In genomic region chr6:46325561-46326525, GRCh38 we compare ENCODE assay signal across 9 cellular contexts.
A peak's percentile ranks its signal among the peaks of the same experiment; 100 is the strongest.
DNase-seq lines count a peak whose midpoint lies in the region; ATAC-seq and TF ChIP-seq lines count a peak whose summit lies in the region.
"Had no signal": no experiment of that assay in that cellular context is flagged by ENCODE, and none has a peak within 500 bp of the region (broad histone marks: within the 10 kb centered on the region; RNA-seq: fewer than 3 reads in every experiment).

No MANE protein-coding gene starts in this region.

- DNase-seq in activated CD8-positive, alpha-beta memory T cell treated with anti-CD3 and anti-CD28 coated beads, Interleukin-2, amount 10 ng/mL, durations not matched to agents 7 days and 5 days: peak; percentile 75
- no peak for DNase-seq in activated CD8-positive, alpha-beta memory T cell treated with anti-CD3 and anti-CD28 coated beads for 24 hours
- DNase-seq in PC-3: peak; percentile 55
- peak; percentile 32 for DNase-seq in left cardiac atrium
- no peak for DNase-seq in smooth muscle cell (lab: John Stamatoyannopoulos, UW; ENCODE audit: unreplicated experiment)

- no peaks in the 10 kb centered on the region for H3K79me2 ChIP-seq in PC-3 (ENCODE audit: low read length)
- H3K79me2 ChIP-seq in smooth muscle cell (ENCODE audit: low read depth): no peaks in the 10 kb centered on the region

- H2AFZ ChIP-seq in PC-3 (ENCODE audit: low read length): no peak overlapping the region
- H2AFZ ChIP-seq in smooth muscle cell (ENCODE audit: low read depth): no peak overlapping the region

- BruUV-seq in PC-3 (replicated peaks; lab: Mats Ljungman, UMichigan): no TSS peak

- H3K27ac ChIP-seq in PC-3 (ENCODE audit: low read length) (no peak overlapping the region), smooth muscle cell (ENCODE audit: low read depth) (no peak overlapping the region)

- H3F3A ChIP-seq in PC-3 (ENCODE audit: low read length, unreplicated experiment) (no peaks in the 10 kb centered on the region), smooth muscle cell (ENCODE audit: low read depth) (no peaks in the 10 kb centered on the region)

- no peak overlapping the region for H3K4me3 ChIP-seq in PC-3 (ENCODE audit: low read length)
- no peak overlapping the region for H3K4me3 ChIP-seq in smooth muscle cell

- H3K9me3 ChIP-seq in PC-3 (ENCODE audit: low read length) (no peaks in the 10 kb centered on the region), smooth muscle cell (replicated peaks; ENCODE audit: low read depth) (no peaks in the 10 kb centered on the region)

- POLR2A ChIA-PET in PC-3 (lab: Charles Lee; ENCODE audit: unreplicated experiment): no interaction called here

- H3K36me3 ChIP-seq in PC-3 (ENCODE audit: low read depth, low read length): no peaks in the 10 kb centered on the region
- no peaks in the 10 kb centered on the region for H3K36me3 ChIP-seq in smooth muscle cell (ENCODE audit: low read depth)

- intact Hi-C loops in PC-3 (cut with micrococcal nuclease): no loop called here
- intact Hi-C loops in left cardiac atrium (cut with DNase I): no loop called here

- peak overlapping the region; percentile 67 for H3K27ac Mint-ChIP-seq in activated CD8-positive, alpha-beta memory T cell treated with anti-CD3 and anti-CD28 coated beads, Interleukin-2, amount 10 ng/mL, durations not matched to agents 7 days and 5 days

- no peak overlapping the region for H3K9ac ChIP-seq in PC-3 (ENCODE audit: low read length)
- H3K9ac ChIP-seq in smooth muscle cell (ENCODE audit: low read depth): no peak overlapping the region

- H4K20me1 ChIP-seq in PC-3 (ENCODE audit: low read length) (no peaks in the 10 kb centered on the region), smooth muscle cell (ENCODE audit: low read depth) (no peaks in the 10 kb centered on the region)

- H3K9me3 Mint-ChIP-seq in activated CD8-positive, alpha-beta memory T cell treated with anti-CD3 and anti-CD28 coated beads, Interleukin-2, amount 10 ng/mL, durations not matched to agents 7 days and 5 days (ENCODE audit: low read depth): no peaks in the 10 kb centered on the region

- H3K4me1 Mint-ChIP-seq in activated CD8-positive, alpha-beta memory T cell treated with anti-CD3 and anti-CD28 coated beads, Interleukin-2, amount 10 ng/mL, durations not matched to agents 7 days and 5 days: peaks cover 56% of the 10 kb centered on the region

- TF ChIP-seq CTCF in PC-3 (conservative IDR thresholded peaks at IDR 0.05; ENCODE audit: low read depth, low read length): no peak
- no peak for TF ChIP-seq CTCF in smooth muscle cell (IDR thresholded peaks at IDR 0.05; ENCODE audit: borderline replicate concordance, insufficient read depth, poor library complexity, severe bottlenecking)

- H3K27me3 Mint-ChIP-seq in activated CD8-positive, alpha-beta memory T cell treated with anti-CD3 and anti-CD28 coated beads, Interleukin-2, amount 10 ng/mL, durations not matched to agents 7 days and 5 days: peaks cover 11% of the 10 kb centered on the region

- peak; percentile 78 for ATAC-seq in activated CD8-positive, alpha-beta memory T cell treated with anti-CD3 and anti-CD28 coated beads, Interleukin-2, amount 10 ng/mL, durations not matched to agents 7 days and 5 days
- ATAC-seq in PC-3 (peak; percentile 42; the same call in 1 of the 2 replicates), left cardiac atrium (peak; percentile 9 to 52), HG02798 (IDR thresholded peaks at IDR 0.05; ENCODE audit: poor library complexity, unreplicated experiment) (no peak), HG02852 (IDR thresholded peaks at IDR 0.05; ENCODE audit: unreplicated experiment) (no peak), HG02970 (IDR thresholded peaks at IDR 0.05; ENCODE audit: low FRiP score, unreplicated experiment) (no peak)
- ATAC-seq: left colon had no signal

- no peaks in the 10 kb centered on the region for H3K9me2 ChIP-seq in PC-3 (replicated peaks; ENCODE audit: low read length)

- H3K4me3 Mint-ChIP-seq in activated CD8-positive, alpha-beta memory T cell treated with anti-CD3 and anti-CD28 coated beads, Interleukin-2, amount 10 ng/mL, durations not matched to agents 7 days and 5 days: peak overlapping the region; percentile 59

- H3K4me2 ChIP-seq in PC-3 (ENCODE audit: low read length): peak overlapping the region; percentile 45
- H3K4me2 ChIP-seq in smooth muscle cell: peak overlapping the region; percentile 60

- 33% methylated on average over 21 of the region's 21 CpGs for WGBS in smooth muscle cell (ENCODE audit: low lambda C conversion rate)

- peaks cover 44% of the 10 kb centered on the region for H3K27me3 ChIP-seq in PC-3 (ENCODE audit: low read length)
- peaks cover 3% of the 10 kb centered on the region for H3K27me3 ChIP-seq in smooth muscle cell (ENCODE audit: low read depth)

- H3K4me1 ChIP-seq in PC-3 (ENCODE audit: insufficient read depth, low read length) (peaks cover 18% of the 10 kb centered on the region), smooth muscle cell (ENCODE audit: low read depth) (peaks cover 7% of the 10 kb centered on the region)

- CTCF ChIA-PET in activated CD8-positive, alpha-beta memory T cell treated with anti-CD3 and anti-CD28 coated beads, Interleukin-2, amount 10 ng/mL, durations not matched to agents 7 days and 5 days (lab: Charles Lee): interaction anchor here (0.9 to 1.8 kb wide), 5 partner anchors 14 to 395 kb away, joined by 3 to 5 read pairs (median 3); no protein-coding TSS in a partner anchor
- CTCF ChIA-PET in PC-3 (lab: Charles Lee): no interaction called here

- peaks cover 1% of the 10 kb centered on the region for H3K36me3 Mint-ChIP-seq in activated CD8-positive, alpha-beta memory T cell treated with anti-CD3 and anti-CD28 coated beads, Interleukin-2, amount 10 ng/mL, durations not matched to agents 7 days and 5 days

Comparison
In these comparisons a context has a peak if more than half of its experiments do, and no peak if none do; other contexts are left out.
1. DNase-seq: peak in activated CD8-positive, alpha-beta memory T cell treated with anti-CD3 and anti-CD28 coated beads, Interleukin-2, amount 10 ng/mL, durations not matched to agents 7 days and 5 days (single experiment), PC-3 (single experiment) and left cardiac atrium (single experiment); none in activated CD8-positive, alpha-beta memory T cell treated with anti-CD3 and anti-CD28 coated beads for 24 hours (single experiment) and smooth muscle cell (single experiment).
2. ATAC-seq: peak in activated CD8-positive, alpha-beta memory T cell treated with anti-CD3 and anti-CD28 coated beads, Interleukin-2, amount 10 ng/mL, durations not matched to agents 7 days and 5 days (single experiment), PC-3 (single experiment) and left cardiac atrium (2 of 2); none in HG02798 (single experiment), HG02852 (single experiment) and HG02970 (single experiment).